In genomic region chr5:138632900-138633489, GRCh38 we compare ENCODE assay signal across 8 cellular contexts. TPM values are rescaled to one million over a fixed set of nuclear protein-coding genes. Genes with fewer than 3 reads are reported as not detected.
A peak's percentile ranks its signal among the peaks of the same experiment; 100 is the strongest.
DNase-seq lines count a peak whose midpoint lies in the region; ATAC-seq and TF ChIP-seq lines count a peak whose summit lies in the region.

No MANE protein-coding gene starts in this region.

- H3K4me2 ChIP-seq in parathyroid adenoma (ENCODE audit: low read length): no peak overlapping the region

- H3K79me2 ChIP-seq in parathyroid adenoma: no peaks in the 10 kb centered on the region

- H3K27ac ChIP-seq in HL-60 (replicated peaks) (no peak overlapping the region), WERI-Rb-1 (no peak overlapping the region), parathyroid adenoma (no peak overlapping the region)

- H3K9me3 ChIP-seq in WERI-Rb-1 (ENCODE audit: severe bottlenecking) (no peaks in the 10 kb centered on the region), parathyroid adenoma (ENCODE audit: control insufficient read depth, low read length) (no peaks in the 10 kb centered on the region)

- intact Hi-C loops in Right ventricle myocardium inferior (cut with DNase I): no loop called here

- H3K36me3 ChIP-seq in WERI-Rb-1 (no peaks in the 10 kb centered on the region), parathyroid adenoma (ENCODE audit: control insufficient read depth, insufficient read depth, low read length) (no peaks in the 10 kb centered on the region)

- H3K9ac ChIP-seq in parathyroid adenoma: no peak overlapping the region

- no peaks in the 10 kb centered on the region for H3K4me1 ChIP-seq in parathyroid adenoma

- H3K27me3 ChIP-seq in HL-60 (ENCODE audit: insufficient read depth, poor library complexity, severe bottlenecking) (no peaks in the 10 kb centered on the region), WERI-Rb-1 (ENCODE audit: insufficient read depth, low read depth, severe bottlenecking) (no peaks in the 10 kb centered on the region), parathyroid adenoma (ENCODE audit: control insufficient read depth, insufficient read depth, low read length) (no peaks in the 10 kb centered on the region)

- ATAC-seq in Right ventricle myocardium inferior: peak; percentile 68
- ATAC-seq in GM18858 (IDR thresholded peaks at IDR 0.05; ENCODE audit: unreplicated experiment): no peak
- no peak for ATAC-seq in HG03571 (IDR thresholded peaks at IDR 0.05; ENCODE audit: unreplicated experiment)

- peak overlapping the region; percentile 57 for H2AFZ ChIP-seq in parathyroid adenoma

- no peak overlapping the region for H3K4me3 ChIP-seq in HL-60 (replicated peaks; ENCODE audit: insufficient read depth, low read length)
- no peak overlapping the region for H3K4me3 ChIP-seq in WERI-Rb-1 (ENCODE audit: low read depth, low read length)
- no peak overlapping the region for H3K4me3 ChIP-seq in parathyroid adenoma (ENCODE audit: low read depth, low read length)

- TF ChIP-seq CTCF in HL-60 (IDR thresholded peaks at IDR 0.05; ENCODE audit: insufficient read depth, low read length) (no peak), WERI-Rb-1 (IDR thresholded peaks at IDR 0.05; ENCODE audit: low read depth, low read length) (peak; percentile 46), parathyroid adenoma (IDR thresholded peaks at IDR 0.05) (peak; percentile 18)

- DNase-seq in DMS53 (lab: John Stamatoyannopoulos, UW) (peak; percentile 88), HL-60 (ENCODE audit: low read depth in 1 of 2, low spot score in 1 of 2) (peak; percentile 13 to 21), WERI-Rb-1 (peak; percentile 64), Right ventricle myocardium inferior (ENCODE audit: missing footprints) (no peak), NCI-H2107 treated with DMSO at 0.1 percent for 48 hours (lab: John Stamatoyannopoulos, UW; ENCODE audit: unreplicated experiment) (no peak)

RNA-seq across cellular contexts. Expression of gene HSPA9, which starts 57.8 kb away (rescaled TPM):
- total RNA-seq in Right ventricle myocardium inferior: 308 TPM

Comparison
In these comparisons a context has a peak if more than half of its experiments do, and no peak if none do; other contexts are left out.
1. DNase-seq: peak in DMS53 (single experiment), HL-60 (2 of 2) and WERI-Rb-1 (single experiment); none in Right ventricle myocardium inferior (single experiment) and NCI-H2107 treated with DMSO at 0.1 percent for 48 hours (single experiment).